ENCODE assay signal across 8 cellular contexts in genomic region chr15:23038741-23039150, GRCh38. TPM values are rescaled to one million over a fixed set of nuclear protein-coding genes. Genes with fewer than 3 reads are reported as not detected.
DNase-seq lines count a peak whose midpoint lies in the region; ATAC-seq and TF ChIP-seq lines count a peak whose summit lies in the region.

No MANE protein-coding gene starts in this region.

- peak; percentile 19 for ATAC-seq in HG02870 (IDR thresholded peaks at IDR 0.05; ENCODE audit: unreplicated experiment)

- H3K36me3 ChIP-seq in mammary epithelial cell (ENCODE audit: insufficient read depth, low read length) = peaks cover 6% of the 10 kb centered on the region
- H3K36me3 ChIP-seq in liver (ENCODE audit: control insufficient read depth in 4 of 4, insufficient read depth in 3 of 4, low read depth in 1 of 4, low read length in 3 of 4) = peaks cover 0 to 7% (median 2%) of the 10 kb centered on the region in 4 donors
- H3K36me3 ChIP-seq in transverse colon = no peaks in the 10 kb centered on the region

- TF ChIP-seq POLR2A in transverse colon (IDR thresholded peaks at IDR 0.05) = no peak

- whole genome bisulfite sequencing in mammary epithelial cell (ENCODE audit: low coverage, missing lambda C conversion rate) = under 1% methylated on average over 13 of the region's 14 CpGs
- WGBS in liver = 7% methylated on average over 14 of the region's 14 CpGs
- 3% methylated on average over 14 of the region's 14 CpGs for WGBS in transverse colon (ENCODE audit: low coverage in 1 of 2), 2 donors

- peak overlapping the region; percentile 92 for H3K4me2 ChIP-seq in mammary epithelial cell (ENCODE audit: insufficient read depth, low read depth, low read length)

- peak overlapping the region; percentile 81 for H3K27ac ChIP-seq in mammary epithelial cell (ENCODE audit: insufficient read depth, low read depth, low read length)
- peak overlapping the region; percentile 71 to 73 for H3K27ac ChIP-seq in liver (ENCODE audit: low read depth in 1 of 2, low read length in 2 of 2)
- H3K27ac ChIP-seq in transverse colon = peak overlapping the region; percentile 85 to 94 (median 92)

- H3K79me2 ChIP-seq in mammary epithelial cell (ENCODE audit: insufficient read depth, low read length) = peaks cover 41% of the 10 kb centered on the region

- peak overlapping the region; percentile 88 for H2AFZ ChIP-seq in mammary epithelial cell (ENCODE audit: low read depth, low read length)

- H3K9me3 ChIP-seq in mammary epithelial cell (replicated peaks; ENCODE audit: insufficient read depth, low read length) (no peaks in the 10 kb centered on the region), liver (ENCODE audit: control insufficient read depth in 4 of 4, low read length in 3 of 4) (no peaks in the 10 kb centered on the region), transverse colon (no peaks in the 10 kb centered on the region)

- dilution Hi-C loops in mammary epithelial cell (cut with HindIII; ENCODE audit: low sequenced_read_pairs) = no loop called here

- TF ChIP-seq RAD21 in liver (IDR thresholded peaks at IDR 0.05) = no peak

- DNase-seq in AG08395 (ENCODE audit: low spot score) (peak; percentile 40), GM12864 (ENCODE audit: low read depth) (no peak), NCI-H446 treated with DMSO at 0.1 percent for 48 hours (lab: John Stamatoyannopoulos, UW) (peak; percentile 19), mammary epithelial cell (peak; percentile 60), transverse colon (peak; percentile 18)
- no peak for DNase-seq in stimulated activated CD4-positive, alpha-beta T cell treated with anti-CD3 and anti-CD28 coated beads, Interleukin-1b, Interleukin-23, amount 100 ng/mL, for 48 hours

- H3K9ac ChIP-seq in mammary epithelial cell (ENCODE audit: insufficient read depth, low read length) (peak overlapping the region; percentile 81), liver (ENCODE audit: low read depth in 1 of 2, low read length in 2 of 2) (peak overlapping the region in 1 of 2 donors; percentile 52)

- H3K27me3 ChIP-seq in mammary epithelial cell (ENCODE audit: insufficient read depth, low read length) = no peaks in the 10 kb centered on the region
- no peaks in the 10 kb centered on the region for H3K27me3 ChIP-seq in liver (ENCODE audit: control insufficient read depth in 4 of 4, insufficient read depth in 4 of 4, low read length in 3 of 4)
- H3K27me3 ChIP-seq in transverse colon = no peaks in the 10 kb centered on the region

- in situ Hi-C loops in mammary epithelial cell (cut with MboI; ENCODE audit: low sequenced_read_pairs in 2 of 2) (no loop called here), transverse colon (cut with MboI; ENCODE audit: low pct_ligation_motif_present in 1 of 4, low pct_unique_long_range_greater_than_20kb in 1 of 4, low sequenced_read_pairs in 3 of 4) (loop anchor here in 1 of 4 donors (25.0 kb wide), 1 partner anchor 101 kb away; no protein-coding TSS in a partner anchor)

- no TSS peak for BruUV-seq in mammary epithelial cell (replicated peaks; lab: Mats Ljungman, UMichigan)

- no peaks in the 10 kb centered on the region for H4K20me1 ChIP-seq in mammary epithelial cell (ENCODE audit: insufficient read depth, low read length)

- H3K4me1 ChIP-seq in mammary epithelial cell (ENCODE audit: insufficient read depth, low read length) (no peaks in the 10 kb centered on the region), liver (ENCODE audit: control insufficient read depth in 4 of 4, insufficient read depth in 4 of 4, low read length in 3 of 4) (peaks cover 0 to 17% (median 8%) of the 10 kb centered on the region in 4 donors), transverse colon (peaks cover 7 to 22% (median 13%) of the 10 kb centered on the region in 4 donors)

- intact Hi-C loops in mammary epithelial cell (cut with micrococcal nuclease) (loop anchor here (1.0 to 10.0 kb wide), 2 partner anchors 84 to 429 kb away; no protein-coding TSS in a partner anchor), transverse colon (cut with DNase I; ENCODE audit: low total_unique reads) (loop anchor here (10.0 kb wide), 1 partner anchor 84 kb away; no protein-coding TSS in a partner anchor)

- H3K4me3 ChIP-seq in GM12864 (ENCODE audit: low read depth, low read length) (peak overlapping the region; percentile 68), mammary epithelial cell (replicated peaks in 1 of 3; ENCODE audit: insufficient read depth in 1 of 3, low read depth in 2 of 3, low read length in 3 of 3) (peak overlapping the region; percentile 79 to 94 (median 88)), liver (ENCODE audit: low read depth in 1 of 3, low read length in 3 of 3) (peak overlapping the region; percentile 79 to 99 (median 92)), transverse colon (peak overlapping the region; percentile 69 to 79 (median 78))

- TF ChIP-seq CTCF in GM12864 (IDR thresholded peaks at IDR 0.05; ENCODE audit: low read depth, low read length, missing control alignments) (no peak), mammary epithelial cell (conservative IDR thresholded peaks at IDR 0.05 in 1 of 2, IDR thresholded peaks at IDR 0.05 in 1 of 2; ENCODE audit: extremely low read depth in 1 of 2, insufficient read depth in 1 of 2, low read depth in 1 of 2, low read length in 2 of 2) (no peak), liver (IDR thresholded peaks at IDR 0.05; ENCODE audit: low read depth, low read length, missing input control) (no peak), transverse colon (IDR thresholded peaks at IDR 0.05) (no peak)

- TF ChIP-seq EP300 in transverse colon (IDR thresholded peaks at IDR 0.05; ENCODE audit: low read depth) = no peak

- CTCF ChIA-PET in mammary epithelial cell (lab: Charles Lee; ENCODE audit: low non-redundant PET) = no interaction called here

TF ChIP-seq in liver, 16 proteins besides CTCF, POLR2A, EP300 and RAD21:
- TF ChIP-seq RXRA (IDR thresholded peaks at IDR 0.05) (no peak), ZBTB33 (IDR thresholded peaks at IDR 0.05) (peak; percentile 13)
TF ChIP-seq in liver: peak in this region for 1.

RNA-seq across cellular contexts. Expression of gene TUBGCP5, which starts 0.6 kb away (rescaled TPM):
- total RNA-seq in mammary epithelial cell = 10 to 100 TPM; 17.0 to 21.5 TPM
- 16.9 TPM for polyA plus RNA-seq in mammary epithelial cell
- polyA minus RNA-seq in mammary epithelial cell = 17.7 TPM
- 10 to 100 TPM in 1 of 2 donors, 1 to 10 TPM in 1; 7.3 to 17.3 TPM for total RNA-seq in liver
- polyA plus RNA-seq in liver = 1 to 10 TPM; 5.5 to 7.6 TPM
- total RNA-seq in transverse colon = 10 to 100 TPM; 10.1 to 19.1 (median 10.7) TPM

RNA-seq across cellular contexts. Expression of gene CYFIP1, which starts 58.6 kb away (rescaled TPM):
- 100 to 1,000 TPM; 128 to 158 TPM for total RNA-seq in mammary epithelial cell
- 73.3 TPM for polyA plus RNA-seq in mammary epithelial cell
- 292 TPM for polyA minus RNA-seq in mammary epithelial cell
- 10 to 100 TPM; 47.3 to 48.3 TPM for total RNA-seq in liver
- polyA plus RNA-seq in liver = 10 to 100 TPM; 13.5 to 29.3 TPM
- 100 to 1,000 TPM in 3 of 4 donors, 10 to 100 TPM in 1; 63.7 to 201 (median 171) TPM for total RNA-seq in transverse colon

Comparison
In these comparisons a context has a peak if more than half of its experiments do, and no peak if none do; other contexts are left out.
1. DNase-seq: peak in AG08395 (single experiment), NCI-H446 treated with DMSO at 0.1 percent for 48 hours (single experiment), mammary epithelial cell (single experiment) and transverse colon (single experiment); none in GM12864 (single experiment) and stimulated activated CD4-positive, alpha-beta T cell treated with anti-CD3 and anti-CD28 coated beads, Interleukin-1b, Interleukin-23, amount 100 ng/mL, for 48 hours (single experiment).
2. Peak in every context shown above with its lines, with median percentiles within 50 percentile points of each other: H3K4me3 ChIP-seq and H3K27ac ChIP-seq.